ENCODE assay signal across 15 cellular contexts in the genomic region with DNA sequence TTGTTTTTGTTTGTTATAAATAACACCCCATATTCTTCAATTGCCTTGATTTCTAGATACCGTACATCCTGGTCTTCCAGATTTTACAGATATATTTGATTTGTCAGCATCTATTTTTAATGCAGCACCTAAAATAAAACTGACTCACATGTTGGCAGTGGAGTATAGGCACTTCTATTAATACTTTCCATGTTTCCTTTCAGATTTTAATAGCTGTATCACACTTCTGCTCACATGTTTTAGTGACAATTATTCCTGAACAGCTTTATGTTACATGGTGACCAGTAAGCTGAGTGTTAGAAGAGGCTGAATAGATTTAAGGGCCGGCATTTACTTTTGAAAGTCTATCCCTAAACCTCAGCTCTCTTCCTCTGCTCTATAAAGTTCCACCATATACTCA. TPM values are rescaled to one million over a fixed set of nuclear protein-coding genes. Genes with fewer than 3 reads are reported as not detected.
A peak's percentile ranks its signal among the peaks of the same experiment; 100 is the strongest.
DNase-seq lines count a peak whose midpoint lies in the region; TF ChIP-seq lines count a peak whose summit lies in the region.
"Had no signal": no experiment of that assay in that cellular context is flagged by ENCODE, and none has a peak within 500 bp of the region (broad histone marks: within the 10 kb centered on the region; RNA-seq: fewer than 3 reads in every experiment).

No MANE protein-coding gene starts in this region.

- H3K18ac ChIP-seq in mesenchymal stem cell (ENCODE audit: low read depth in 1 of 2, low read length in 2 of 2): no peak overlapping the region

- no peaks in the 10 kb centered on the region for H3K36me3 Mint-ChIP-seq in progenitor cell of endocrine pancreas (ENCODE audit: insufficient read depth)
- H3K36me3 Mint-ChIP-seq: CD4-positive, alpha-beta memory T cell had no signal

- no peaks in the 10 kb centered on the region for H3K79me1 ChIP-seq in mesenchymal stem cell (replicated peaks; ENCODE audit: low read length, poor library complexity, severe bottlenecking)

- H2BK5ac ChIP-seq in mesenchymal stem cell (ENCODE audit: low read depth, low read length, poor library complexity, severe bottlenecking): no peak overlapping the region

- H3K4me1 ChIP-seq in ACC112 (ENCODE audit: control insufficient read depth, insufficient read depth, low read length, unreplicated experiment) (peaks cover 3% of the 10 kb centered on the region), mesenchymal stem cell (ENCODE audit: control insufficient read depth, insufficient read depth, low read depth, low read length) (no peaks in the 10 kb centered on the region), skeletal muscle tissue (ENCODE audit: control insufficient read depth in 3 of 3, insufficient read depth in 3 of 3, low read length in 3 of 3) (no peaks in the 10 kb centered on the region)
- H3K4me1 ChIP-seq: BLaER1, Peyer's patch had no signal

- H3K9me3 ChIP-seq in mesenchymal stem cell (ENCODE audit: control insufficient read depth, low read length) (no peaks in the 10 kb centered on the region), skeletal muscle tissue (ENCODE audit: control insufficient read depth in 3 of 3, low read length in 3 of 3) (no peaks in the 10 kb centered on the region)
- H3K9me3 ChIP-seq: BLaER1, Peyer's patch had no signal

- no peak overlapping the region for H3K4me3 ChIP-seq in ACC112 (ENCODE audit: low read depth, low read length)
- no peak overlapping the region for H3K4me3 ChIP-seq in fibroblast of the aortic adventitia (ENCODE audit: low read depth, low read length)
- no peak overlapping the region for H3K4me3 ChIP-seq in mesenchymal stem cell (ENCODE audit: insufficient read depth in 1 of 2, low read depth in 1 of 2, low read length in 2 of 2)
- H3K4me3 ChIP-seq in skeletal muscle tissue (ENCODE audit: low read length in 3 of 3): no peak overlapping the region
- H3K4me3 ChIP-seq: BLaER1, GM12878, GM23338, Peyer's patch had no signal

- no peaks in the 10 kb centered on the region for H3K79me2 ChIP-seq in ACC112 (ENCODE audit: control insufficient read depth, insufficient read depth, low read length, unreplicated experiment)

- DNase-seq in fibroblast of the aortic adventitia (ENCODE audit: low read depth): peak; percentile 41
- DNase-seq in mesenchymal stem cell: no peak
- DNase-seq in progenitor cell of endocrine pancreas (ENCODE audit: low spot score, unreplicated experiment): no peak
- DNase-seq in activated CD4-positive, CD25-positive, alpha-beta regulatory T cell treated with anti-CD3 and anti-CD28 coated beads, Interleukin-2, amount 50 U/mL, for 72 hours: no peak
- DNase-seq in GM10248 (ENCODE audit: extremely low spot score): no peak
- DNase-seq: GF-D8; NCI-H1092; NK-92 treated with Interleukin-12 subunit alpha and Interleukin-12 subunit beta, amount 100 ng/mL, for 24 hours; Peyer's patch had no signal

- no peak overlapping the region for H3K4me2 ChIP-seq in mesenchymal stem cell (ENCODE audit: low read length, poor library complexity, severe bottlenecking)
- H3K4me2 ChIP-seq: BLaER1, GM23338 had no signal

- H2AK5ac ChIP-seq in mesenchymal stem cell (ENCODE audit: low read length, severe bottlenecking): no peak overlapping the region

- H3K9ac ChIP-seq in mesenchymal stem cell (ENCODE audit: low read length) (peak overlapping the region; percentile 53), skeletal muscle tissue (ENCODE audit: low read depth in 1 of 3, low read length in 3 of 3) (peak overlapping the region in 2 of 3 donors; percentile 52 to 71)
- H3K9ac ChIP-seq: BLaER1 had no signal

- H4K91ac ChIP-seq in mesenchymal stem cell (ENCODE audit: low read length): no peak overlapping the region

- no peaks in the 10 kb centered on the region for H3K27me3 Mint-ChIP-seq in progenitor cell of endocrine pancreas

- no peak overlapping the region for H3K14ac ChIP-seq in mesenchymal stem cell (ENCODE audit: low read length in 2 of 2)

- no peak overlapping the region for H3K4ac ChIP-seq in mesenchymal stem cell (ENCODE audit: low read depth in 1 of 2, low read length in 2 of 2)

- H3K23ac ChIP-seq in mesenchymal stem cell (ENCODE audit: low read length in 2 of 2): no peak overlapping the region

- H2BK15ac ChIP-seq in mesenchymal stem cell (ENCODE audit: low read depth, poor library complexity, severe bottlenecking): no peak overlapping the region

- peak overlapping the region; percentile 37 for H2AFZ ChIP-seq in ACC112 (ENCODE audit: low read length, unreplicated experiment)
- no peak overlapping the region for H2AFZ ChIP-seq in mesenchymal stem cell (ENCODE audit: low read depth, low read length)
- H2AFZ ChIP-seq: GM23338 had no signal

- no peak overlapping the region for H2BK12ac ChIP-seq in mesenchymal stem cell (ENCODE audit: low read length in 2 of 2)

- H3K27me3 ChIP-seq in ACC112 (ENCODE audit: insufficient read depth, low read length) (no peaks in the 10 kb centered on the region), mesenchymal stem cell (ENCODE audit: control insufficient read depth in 1 of 2, insufficient read depth in 1 of 2, low read length in 2 of 2) (no peaks in the 10 kb centered on the region), skeletal muscle tissue (ENCODE audit: control insufficient read depth in 3 of 3, insufficient read depth in 3 of 3, low read length in 3 of 3) (no peaks in the 10 kb centered on the region)
- H3K27me3 ChIP-seq: BLaER1, Peyer's patch had no signal

- no peak for TF ChIP-seq CTCF in fibroblast of the aortic adventitia (IDR thresholded peaks at IDR 0.05; ENCODE audit: insufficient read depth, low read length)
- no peak for TF ChIP-seq CTCF in progenitor cell of endocrine pancreas (IDR thresholded peaks at IDR 0.05; ENCODE audit: unreplicated experiment)
- no peak for TF ChIP-seq CTCF in GM10248 (IDR thresholded peaks at IDR 0.05; ENCODE audit: control extremely low read depth, extremely low read depth, low read depth, missing control alignments)

- no peak overlapping the region for H3K27ac Mint-ChIP-seq in progenitor cell of endocrine pancreas
- H3K27ac Mint-ChIP-seq: CD4-positive, alpha-beta memory T cell; GM23338 had no signal

- no peak overlapping the region for H3K4me3 Mint-ChIP-seq in progenitor cell of endocrine pancreas (ENCODE audit: low read depth)
- H3K4me3 Mint-ChIP-seq: CD4-positive, alpha-beta memory T cell; GM23338 had no signal

- no peak overlapping the region for H4K8ac ChIP-seq in mesenchymal stem cell (ENCODE audit: low read length)

- WGBS in mesenchymal stem cell: no CpG with 5 or more reads among the region's 2 CpGs

- no peak overlapping the region for H3K27ac ChIP-seq in ACC112 (ENCODE audit: low read depth, low read length)
- H3K27ac ChIP-seq in mesenchymal stem cell (ENCODE audit: low read length, poor library complexity, severe bottlenecking): no peak overlapping the region
- H3K27ac ChIP-seq in skeletal muscle tissue (ENCODE audit: low read depth, low read length): peak overlapping the region; percentile 86
- H3K27ac ChIP-seq: BLaER1, Peyer's patch had no signal

- H3K36me3 ChIP-seq in ACC112 (ENCODE audit: insufficient read depth, low read length) (no peaks in the 10 kb centered on the region), mesenchymal stem cell (ENCODE audit: control insufficient read depth in 1 of 2, insufficient read depth in 2 of 2, low read depth in 1 of 2, low read length in 2 of 2) (no peaks in the 10 kb centered on the region), skeletal muscle tissue (ENCODE audit: control insufficient read depth in 3 of 3, insufficient read depth in 3 of 3, low read length in 3 of 3) (no peaks in the 10 kb centered on the region)
- H3K36me3 ChIP-seq: BLaER1, Peyer's patch had no signal

- H3K4me1 Mint-ChIP-seq in progenitor cell of endocrine pancreas (ENCODE audit: low read depth): no peaks in the 10 kb centered on the region

- no peak overlapping the region for H2BK120ac ChIP-seq in mesenchymal stem cell (ENCODE audit: low read depth, low read length)

- CTCF ChIA-PET in GM10248 (lab: Yijun Ruan, JAX): interaction anchor here (0.8 to 2.8 kb wide), 14 partner anchors 9 to 370 kb away, joined by 3 to 12 read pairs (median 3); no protein-coding TSS in a partner anchor

- POLR2A ChIA-PET in GM10248 (lab: Yijun Ruan, JAX): no interaction called here

- H3K9me3 Mint-ChIP-seq in progenitor cell of endocrine pancreas (ENCODE audit: low read depth): no peaks in the 10 kb centered on the region
- H3K9me3 Mint-ChIP-seq: CD4-positive, alpha-beta memory T cell; GM23338 had no signal

RNA-seq across cellular contexts. Expression of a gene that starts 46.1 kb away (rescaled TPM):
- total RNA-seq in fibroblast of the aortic adventitia (ENCODE audit: low replicate concordance) (4.3 and 63.4 TPM in 2 replicates), skeletal muscle tissue (16.2 TPM), progenitor cell of endocrine pancreas (18.2 and 20.1 TPM in 2 replicates)
- polyA plus RNA-seq in mesenchymal stem cell (2013, experiment 1 of 2): 7.5 TPM
- polyA plus RNA-seq in mesenchymal stem cell (2013, experiment 2 of 2): 7.9 TPM

RNA-seq across cellular contexts. Expression of a gene that starts 46.6 kb away (rescaled TPM):
- total RNA-seq in fibroblast of the aortic adventitia (ENCODE audit: low replicate concordance) (20.9 and 42.3 TPM in 2 replicates), skeletal muscle tissue (23.0 TPM), progenitor cell of endocrine pancreas (19.9 and 22.5 TPM in 2 replicates)
- 16.9 TPM for polyA plus RNA-seq in mesenchymal stem cell (2013, experiment 1 of 2)
- 16.7 TPM for polyA plus RNA-seq in mesenchymal stem cell (2013, experiment 2 of 2)
